1 cellular context compared by ENCODE assay signal in genomic region chr20:891121-892080, GRCh38.
TF ChIP-seq lines count a peak whose summit lies in the region.

No MANE protein-coding gene starts in this region.

TF ChIP-seq in GM12878, 131 proteins besides CTCF, POLR2A, EP300 and RAD21:
- TF ChIP-seq MXI1 (IDR thresholded peaks at IDR 0.05; ENCODE audit: low read depth, low read length) (no peak), GATAD2B (conservative IDR thresholded peaks at IDR 0.05; ENCODE audit: low read depth) (0 out of 2 replicates have a peak, but pooled peaks have one; percentile 28), BCL11A (IDR thresholded peaks at IDR 0.05; ENCODE audit: low read depth, low read length) (peak; percentile 51; the same call in 1 of the 2 replicates), IKZF1 (conservative IDR thresholded peaks at IDR 0.05) (peak; percentile 76), NFXL1 (IDR thresholded peaks at IDR 0.05; ENCODE audit: borderline replicate concordance) (no peak), NR2F1 (conservative IDR thresholded peaks at IDR 0.05) (0 out of 2 replicates have a peak, but pooled peaks have one; percentile 23), IKZF2 (IDR thresholded peaks at IDR 0.05) (peak; percentile 65 to 70), RUNX3 (IDR thresholded peaks at IDR 0.05; ENCODE audit: low read length) (peak; percentile 75), SRF (IDR thresholded peaks at IDR 0.05; ENCODE audit: low read depth in 2 of 2, low read length in 2 of 2) (no peak), EED (IDR thresholded peaks at IDR 0.05; ENCODE audit: low read depth) (no peak), PAX5 (IDR thresholded peaks at IDR 0.05; ENCODE audit: borderline replicate concordance, low read depth, low read length) (0 out of 2 replicates have a peak, but pooled peaks have one; percentile 40), RB1 (IDR thresholded peaks at IDR 0.05; ENCODE audit: borderline replicate concordance) (no peak), ATF7 (IDR thresholded peaks at IDR 0.05; ENCODE audit: low read depth) (no peak), MTA2 (IDR thresholded peaks at IDR 0.05; ENCODE audit: low read depth) (peak; percentile 89)
- TF ChIP-seq, protein P1, sequence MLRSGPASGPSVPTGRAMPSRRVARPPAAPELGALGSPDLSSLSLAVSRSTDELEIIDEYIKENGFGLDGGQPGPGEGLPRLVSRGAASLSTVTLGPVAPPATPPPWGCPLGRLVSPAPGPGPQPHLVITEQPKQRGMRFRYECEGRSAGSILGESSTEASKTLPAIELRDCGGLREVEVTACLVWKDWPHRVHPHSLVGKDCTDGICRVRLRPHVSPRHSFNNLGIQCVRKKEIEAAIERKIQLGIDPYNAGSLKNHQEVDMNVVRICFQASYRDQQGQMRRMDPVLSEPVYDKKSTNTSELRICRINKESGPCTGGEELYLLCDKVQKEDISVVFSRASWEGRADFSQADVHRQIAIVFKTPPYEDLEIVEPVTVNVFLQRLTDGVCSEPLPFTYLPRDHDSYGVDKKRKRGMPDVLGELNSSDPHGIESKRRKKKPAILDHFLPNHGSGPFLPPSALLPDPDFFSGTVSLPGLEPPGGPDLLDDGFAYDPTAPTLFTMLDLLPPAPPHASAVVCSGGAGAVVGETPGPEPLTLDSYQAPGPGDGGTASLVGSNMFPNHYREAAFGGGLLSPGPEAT (IDR thresholded peaks at IDR 0.05; ENCODE audit: low read depth), result no peak
TF ChIP-seq in GM12878: peak in this region for 8.
